ENCODE assay signal across 17 cellular contexts in genomic region chr12:50661300-50662120, GRCh38.
DNase-seq lines count a peak whose midpoint lies in the region; ATAC-seq and TF ChIP-seq lines count a peak whose summit lies in the region.
"Had no signal": no experiment of that assay in that cellular context is flagged by ENCODE, and none has a peak within 500 bp of the region (broad histone marks: within the 10 kb centered on the region; RNA-seq: fewer than 3 reads in every experiment).

No MANE protein-coding gene starts in this region.

- H3K27ac Mint-ChIP-seq in T-helper 1 cell treated with Interleukin-12 subunit alpha and Interleukin-12 subunit beta and Interleukin-4 antibody, amounts not matched to agents 30 μg/mL and 1 μg/mL, for 36 hours = peak overlapping the region; percentile 56
- no peak overlapping the region for H3K27ac Mint-ChIP-seq in natural killer cell treated with Interleukin-12 subunit alpha and Interleukin-12 subunit beta and Interleukin-15 and Interleukin-18, amount 100 ng/mL, for 72 hours
- H3K27ac Mint-ChIP-seq: activated naive CD4-positive, alpha-beta T cell treated with anti-CD3 and anti-CD28 coated beads, Interleukin-2, amount 10 ng/mL, durations not matched to agents 7 days and 5 days; CD4-positive, alpha-beta T cell had no signal

- TF ChIP-seq POLR2A in tibial nerve (IDR thresholded peaks at IDR 0.05) = no peak

- no peaks in the 10 kb centered on the region for H3K27me3 ChIP-seq in tibial nerve
- H3K27me3 ChIP-seq: testis had no signal

- peaks cover 0 to 38% (median 18%) of the 10 kb centered on the region in 4 donors for H3K4me1 ChIP-seq in tibial nerve

- 31 to 35% methylated on average over 7 of the region's 7 CpGs for WGBS in tibial nerve, 2 donors

- peak; percentile 53 for ATAC-seq in HG03439 (IDR thresholded peaks at IDR 0.05; ENCODE audit: unreplicated experiment)
- no peak for ATAC-seq in natural killer cell treated with Interleukin-12 subunit alpha and Interleukin-12 subunit beta and Interleukin-15 and Interleukin-18, amount 100 ng/mL, for 72 hours

- H3K36me3 Mint-ChIP-seq in T-helper 1 cell treated with Interleukin-12 subunit alpha and Interleukin-12 subunit beta and Interleukin-4 antibody, amounts not matched to agents 30 μg/mL and 1 μg/mL, for 36 hours (ENCODE audit: low read depth) = peaks cover 2% of the 10 kb centered on the region
- no peaks in the 10 kb centered on the region for H3K36me3 Mint-ChIP-seq in natural killer cell treated with Interleukin-12 subunit alpha and Interleukin-12 subunit beta and Interleukin-15 and Interleukin-18, amount 100 ng/mL, for 72 hours

- no peaks in the 10 kb centered on the region for H3K4me1 Mint-ChIP-seq in T-helper 1 cell treated with Interleukin-12 subunit alpha and Interleukin-12 subunit beta and Interleukin-4 antibody, amounts not matched to agents 30 μg/mL and 1 μg/mL, for 36 hours (ENCODE audit: low read depth)
- H3K4me1 Mint-ChIP-seq in natural killer cell treated with Interleukin-12 subunit alpha and Interleukin-12 subunit beta and Interleukin-15 and Interleukin-18, amount 100 ng/mL, for 72 hours (ENCODE audit: low read depth in 2 of 2) = no peaks in the 10 kb centered on the region
- H3K4me1 Mint-ChIP-seq: activated naive CD4-positive, alpha-beta T cell treated with anti-CD3 and anti-CD28 coated beads, Interleukin-2, amount 10 ng/mL, durations not matched to agents 7 days and 5 days had no signal

- no peak overlapping the region for H3K4me3 Mint-ChIP-seq in T-helper 1 cell treated with Interleukin-12 subunit alpha and Interleukin-12 subunit beta and Interleukin-4 antibody, amounts not matched to agents 30 μg/mL and 1 μg/mL, for 36 hours
- no peak overlapping the region for H3K4me3 Mint-ChIP-seq in natural killer cell treated with Interleukin-12 subunit alpha and Interleukin-12 subunit beta and Interleukin-15 and Interleukin-18, amount 100 ng/mL, for 72 hours
- H3K4me3 Mint-ChIP-seq: activated naive CD4-positive, alpha-beta T cell treated with anti-CD3 and anti-CD28 coated beads, Interleukin-2, amount 10 ng/mL, durations not matched to agents 7 days and 5 days; CD4-positive, alpha-beta T cell had no signal

- no peak for TF ChIP-seq CTCF in tibial nerve (IDR thresholded peaks at IDR 0.05)

- H3K27ac ChIP-seq in tibial nerve = peak overlapping the region in 3 of 4 donors; percentile 58 to 87 (median 83)
- H3K27ac ChIP-seq: 22Rv1 had no signal

- no peak overlapping the region for H3K4me3 ChIP-seq in tibial nerve
- H3K4me3 ChIP-seq: testis had no signal

- H3K36me3 ChIP-seq in tibial nerve = no peaks in the 10 kb centered on the region

- DNase-seq in T-helper 1 cell (no peak), epidermal melanocyte (ENCODE audit: insufficient read length, low spot score) (peak; percentile 44), tibial nerve (ENCODE audit: low spot score in 2 of 2) (no peak), COR-L47 (lab: John Stamatoyannopoulos, UW) (no peak), germinal center (ENCODE audit: low spot score) (no peak)
- DNase-seq in natural killer cell treated with Interleukin-12 subunit alpha and Interleukin-12 subunit beta and Interleukin-15 and Interleukin-18, amount 100 ng/mL, for 72 hours (ENCODE audit: low spot score) = no peak
- DNase-seq: activated CD4-positive, alpha-beta T cell treated with anti-CD3 and anti-CD28 coated beads, Interleukin-2, amount 50 U/mL, for 4 hours; activated naive CD4-positive, alpha-beta T cell treated with anti-CD3 and anti-CD28 coated beads, Interleukin-2, amount 10 ng/mL, durations not matched to agents 7 days and 5 days; CD4-positive, alpha-beta T cell; cortex of kidney; GF-D8; NCI-H2107; OCI-M1; testis had no signal

- H3K9me3 ChIP-seq in tibial nerve = no peaks in the 10 kb centered on the region
- H3K9me3 ChIP-seq: testis had no signal

- no peak for TF ChIP-seq EP300 in tibial nerve (IDR thresholded peaks at IDR 0.05)

- H3K9me3 Mint-ChIP-seq in T-helper 1 cell treated with Interleukin-12 subunit alpha and Interleukin-12 subunit beta and Interleukin-4 antibody, amounts not matched to agents 30 μg/mL and 1 μg/mL, for 36 hours = no peaks in the 10 kb centered on the region
- H3K9me3 Mint-ChIP-seq in natural killer cell treated with Interleukin-12 subunit alpha and Interleukin-12 subunit beta and Interleukin-15 and Interleukin-18, amount 100 ng/mL, for 72 hours = no peaks in the 10 kb centered on the region
- H3K9me3 Mint-ChIP-seq: activated naive CD4-positive, alpha-beta T cell treated with anti-CD3 and anti-CD28 coated beads, Interleukin-2, amount 10 ng/mL, durations not matched to agents 7 days and 5 days; CD4-positive, alpha-beta T cell had no signal

- no peaks in the 10 kb centered on the region for H3K27me3 Mint-ChIP-seq in T-helper 1 cell treated with Interleukin-12 subunit alpha and Interleukin-12 subunit beta and Interleukin-4 antibody, amounts not matched to agents 30 μg/mL and 1 μg/mL, for 36 hours (ENCODE audit: low read depth)
- H3K27me3 Mint-ChIP-seq in natural killer cell treated with Interleukin-12 subunit alpha and Interleukin-12 subunit beta and Interleukin-15 and Interleukin-18, amount 100 ng/mL, for 72 hours = no peaks in the 10 kb centered on the region
- H3K27me3 Mint-ChIP-seq: activated naive CD4-positive, alpha-beta T cell treated with anti-CD3 and anti-CD28 coated beads, Interleukin-2, amount 10 ng/mL, durations not matched to agents 7 days and 5 days; CD4-positive, alpha-beta T cell had no signal
